ENCODE assay signal across 23 cellular contexts in the genomic region with DNA sequence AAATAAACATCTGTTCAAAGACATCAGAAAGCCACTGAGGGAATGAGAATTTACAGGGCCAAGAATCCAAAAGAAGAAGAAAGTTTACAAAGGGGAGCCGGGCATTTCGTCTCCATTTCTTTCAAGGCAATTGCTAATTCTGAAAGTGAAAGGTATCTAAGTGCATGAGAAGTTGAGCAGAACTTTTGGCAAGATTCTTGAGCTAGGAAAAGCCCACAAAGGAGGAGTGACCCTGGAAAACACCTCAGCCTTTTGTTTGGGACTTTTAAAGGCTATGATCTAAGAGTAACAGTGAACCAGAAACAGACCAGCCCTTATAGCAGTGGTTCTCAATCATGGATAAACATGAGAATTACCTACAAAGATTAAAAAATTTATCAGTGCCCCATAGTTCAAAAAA.
DNase-seq lines count a peak whose midpoint lies in the region; ATAC-seq, FAIRE-seq and TF ChIP-seq lines count a peak whose summit lies in the region.
"Had no signal": no experiment of that assay in that cellular context is flagged by ENCODE, and none has a peak within 500 bp of the region (broad histone marks: within the 10 kb centered on the region; RNA-seq: fewer than 3 reads in every experiment).

No MANE protein-coding gene starts in this region.

- no peak overlapping the region for H3K27ac Mint-ChIP-seq in Calu3 (ENCODE audit: unreplicated experiment)
- H3K27ac Mint-ChIP-seq: activated naive CD4-positive, alpha-beta T cell treated with anti-CD3 and anti-CD28 coated beads, Interleukin-2, amount 50 U/mL, for 72 hours; progenitor cell of endocrine pancreas had no signal

- H3K27ac ChIP-seq in testis, result no peak overlapping the region
- H3K27ac ChIP-seq: C4-2B, hepatocyte, vagina had no signal

- peak; percentile 71 for FAIRE-seq in GM12891 (lab: Jason Lieb, UNC)
- FAIRE-seq: D721Med, H54 had no signal

- WGBS in testis, 2 donors, result 60 to 73% methylated on average over 2 of the region's 2 CpGs

- peaks cover 20% of the 10 kb centered on the region for H3K27me3 Mint-ChIP-seq in Calu3 (ENCODE audit: unreplicated experiment)
- H3K27me3 Mint-ChIP-seq: progenitor cell of endocrine pancreas had no signal

- no peaks in the 10 kb centered on the region for H3K4me1 Mint-ChIP-seq in Calu3 (ENCODE audit: low read depth, unreplicated experiment)

- H3K36me3 Mint-ChIP-seq in Calu3 (ENCODE audit: insufficient read depth, unreplicated experiment), result no peaks in the 10 kb centered on the region
- H3K36me3 Mint-ChIP-seq: activated naive CD4-positive, alpha-beta T cell treated with anti-CD3 and anti-CD28 coated beads, Interleukin-2, amount 50 U/mL, for 72 hours had no signal

- H3K36me3 ChIP-seq in testis (ENCODE audit: low read depth, missing control alignments), result no peaks in the 10 kb centered on the region
- H3K36me3 ChIP-seq: vagina had no signal

- ATAC-seq in HG03039 (IDR thresholded peaks at IDR 0.05; ENCODE audit: unreplicated experiment), result peak; percentile 61
- ATAC-seq: activated naive CD4-positive, alpha-beta T cell treated with anti-CD3 and anti-CD28 coated beads, Interleukin-2, amount 50 U/mL, for 72 hours; PC-3 had no signal

- no peaks in the 10 kb centered on the region for H3K9me3 Mint-ChIP-seq in Calu3 (ENCODE audit: low read depth, unreplicated experiment)
- H3K9me3 Mint-ChIP-seq: activated naive CD4-positive, alpha-beta T cell treated with anti-CD3 and anti-CD28 coated beads, Interleukin-2, amount 50 U/mL, for 72 hours; neural crest cell had no signal

- BruUV-seq in Calu3 (replicated peaks; lab: Mats Ljungman, UMichigan), result no TSS peak

- no peaks in the 10 kb centered on the region for H3K4me1 ChIP-seq in testis
- H3K4me1 ChIP-seq: vagina had no signal

- H3K27me3 ChIP-seq in testis, result no peaks in the 10 kb centered on the region
- H3K27me3 ChIP-seq: hepatocyte, vagina had no signal

- TF ChIP-seq POLR2A in GM12891 (IDR thresholded peaks at IDR 0.05; ENCODE audit: low read depth, low read length) (no peak), testis (IDR thresholded peaks at IDR 0.05) (no peak)

- H3K9me3 ChIP-seq in testis, result no peaks in the 10 kb centered on the region
- H3K9me3 ChIP-seq: vagina had no signal

- no peak overlapping the region for H3K4me3 ChIP-seq in testis
- H3K4me3 ChIP-seq: hepatocyte, vagina had no signal

- no peak overlapping the region for H3K4me3 Mint-ChIP-seq in Calu3 (ENCODE audit: low read depth, unreplicated experiment)
- H3K4me3 Mint-ChIP-seq: neural crest cell had no signal

- CTCF ChIA-PET in Calu3 (lab: Charles Lee), result no interaction called here

- DNase-seq in GM12891 (ENCODE audit: insufficient read length, low spot score) (no peak), GM20000 (ENCODE audit: low spot score) (peak; percentile 16), fibroblast of peridontal ligament (ENCODE audit: extremely low read depth) (peak; percentile 36), testis (no peak), NOMO-1 treated with DMSO at 0.1 percent for 48 hours (lab: John Stamatoyannopoulos, UW; ENCODE audit: unreplicated experiment) (no peak), NCI-H2081 treated with DMSO at 0.1 percent for 48 hours (lab: John Stamatoyannopoulos, UW) (no peak), Calu3 (no peak)
- DNase-seq: foreskin melanocyte, Kasumi-1, NCI-H1694 treated with DMSO at 0.1 percent for 48 hours, NCI-H774, PC-3, SIG-M5, T-helper 1 cell had no signal

- TF ChIP-seq CTCF in GM20000 (IDR thresholded peaks at IDR 0.05; ENCODE audit: extremely low read depth, missing control alignments) (no peak), testis (IDR thresholded peaks at IDR 0.05) (no peak), Calu3 (IDR thresholded peaks at IDR 0.05; ENCODE audit: unreplicated experiment) (no peak)

- intact Hi-C loops in testis (cut with DNase I; ENCODE audit: low total_unique reads), result no loop called here
- intact Hi-C loops in Calu3 (cut with micrococcal nuclease; ENCODE audit: unreplicated experiment), result no loop called here

TF ChIP-seq in GM12891, 5 proteins besides CTCF, POLR2A, EP300 and RAD21:
- no peak for TF ChIP-seq POLR2AphosphoS5 (IDR thresholded peaks at IDR 0.05; ENCODE audit: low read depth, low read length)
- TF ChIP-seq PAX5 (IDR thresholded peaks at IDR 0.05; ENCODE audit: insufficient read depth, low read length, severe bottlenecking), result no peak
- no peak for TF ChIP-seq TAF1 (IDR thresholded peaks at IDR 0.05; ENCODE audit: low read depth, low read length)
- no peak for TF ChIP-seq POU2F2 (IDR thresholded peaks at IDR 0.05; ENCODE audit: low read depth, low read length)
- no peak for TF ChIP-seq SPI1 (IDR thresholded peaks at IDR 0.05; ENCODE audit: low read depth, low read length)

Comparison
In these comparisons a context has a peak if more than half of its experiments do, and no peak if none do; other contexts are left out.
1. DNase-seq: peak in GM20000 (single experiment) and fibroblast of peridontal ligament (single experiment); none in GM12891 (single experiment), testis (single experiment), NOMO-1 treated with DMSO at 0.1 percent for 48 hours (single experiment), NCI-H2081 treated with DMSO at 0.1 percent for 48 hours (single experiment) and Calu3 (single experiment).